7 cellular contexts compared by ENCODE assay signal in genomic region chr1:100947816-100948215, GRCh38. TPM values are rescaled to one million over a fixed set of nuclear protein-coding genes. Genes with fewer than 3 reads are reported as not detected.
DNase-seq lines count a peak whose midpoint lies in the region; ATAC-seq and TF ChIP-seq lines count a peak whose summit lies in the region.
"Not testable (repeated sequence)": the region's sequence is repeated elsewhere in the genome, so short reads cannot be mapped to it uniquely, and the experiment has no call there.

No MANE protein-coding gene starts in this region.

- CTCF ChIA-PET in WTC11 (lab: Charles Lee) = not testable (repeated sequence)

- H2BK15ac ChIP-seq in H9 (ENCODE audit: low read depth, low read length) = not testable (repeated sequence)

- not testable (repeated sequence) for H3K4me2 ChIP-seq in H9 (ENCODE audit: insufficient read depth, insufficient read length, low read length)

- not testable (repeated sequence) for H3K56ac ChIP-seq in H9 (ENCODE audit: insufficient read length, low read depth, low read length)

- H3K4me3 ChIP-seq in CD4-positive, CD25-positive, alpha-beta regulatory T cell (ENCODE audit: low read depth, low read length) = not testable (repeated sequence)

- peak overlapping the region in 2 of 3 donors; percentile 20 to 45 for H3K27ac Mint-ChIP-seq in CD4-positive, CD25-positive, alpha-beta regulatory T cell
- H3K27ac Mint-ChIP-seq in H9 (peak overlapping the region in 2 of 3 experiments; percentile 14 to 41; a peak in 1 of 7 replicates), WTC11 (0 out of 2 replicates have a peak overlapping the region, but pooled peaks have one; percentile 10), memory B cell (peak overlapping the region; percentile 67)
- not testable (repeated sequence) for H3K27ac Mint-ChIP-seq in activated naive CD4-positive, alpha-beta T cell treated with anti-CD3 and anti-CD28 coated beads, Interleukin-2, amount 50 U/mL, for 24 hours
- peak overlapping the region; percentile 91 for H3K27ac Mint-ChIP-seq in central memory CD8-positive, alpha-beta T cell (ENCODE audit: low read depth)
- H3K27ac Mint-ChIP-seq in stimulated activated memory B cell treated with anti-CD40 and anti-IgM and Interleukin-4, amounts not matched to agents 10 μg/mL and 1 μg/mL and 100 μg/mL, for 72 hours = peak overlapping the region; percentile 81

- H3K36me3 ChIP-seq in CD4-positive, CD25-positive, alpha-beta regulatory T cell (ENCODE audit: control insufficient read depth, insufficient read depth, low read length) = peaks cover 16% of the 10 kb centered on the region

- H3K79me1 ChIP-seq in H9 (ENCODE audit: insufficient read depth, low read depth, low read length, poor library complexity, severe bottlenecking) = not testable (repeated sequence)

- not testable (repeated sequence) for H2BK5ac ChIP-seq in H9 (ENCODE audit: insufficient read length, low read length)

- H3K4me3 Mint-ChIP-seq in CD4-positive, CD25-positive, alpha-beta regulatory T cell; H9; WTC11; memory B cell; stimulated activated memory B cell treated with anti-CD40 and anti-IgM and Interleukin-4, amounts not matched to agents 10 μg/mL and 1 μg/mL and 100 μg/mL, for 72 hours: not testable (repeated sequence)
- H3K4me3 Mint-ChIP-seq in activated naive CD4-positive, alpha-beta T cell treated with anti-CD3 and anti-CD28 coated beads, Interleukin-2, amount 50 U/mL, for 24 hours = peak overlapping the region; percentile 6
- peak overlapping the region; percentile 35 for H3K4me3 Mint-ChIP-seq in central memory CD8-positive, alpha-beta T cell

- no CpG with 5 or more reads among the region's 3 CpGs for WGBS in H9 (ENCODE audit: extremely low coverage, insufficient read length, low lambda C conversion rate)

- H4K8ac ChIP-seq in H9 (replicated peaks; ENCODE audit: insufficient read length, low read depth, low read length) = not testable (repeated sequence)

- not testable (repeated sequence) for H3K9ac ChIP-seq in H9 (ENCODE audit: extremely low read depth, insufficient read length, low read length)

- H3K27me3 Mint-ChIP-seq in CD4-positive, CD25-positive, alpha-beta regulatory T cell; H9 (ENCODE audit: low read depth); WTC11 (ENCODE audit: low read depth); activated naive CD4-positive, alpha-beta T cell treated with anti-CD3 and anti-CD28 coated beads, Interleukin-2, amount 50 U/mL, for 24 hours; central memory CD8-positive, alpha-beta T cell; memory B cell; stimulated activated memory B cell treated with anti-CD40 and anti-IgM and Interleukin-4, amounts not matched to agents 10 μg/mL and 1 μg/mL and 100 μg/mL, for 72 hours: not testable (repeated sequence)

- H3K27ac ChIP-seq in CD4-positive, CD25-positive, alpha-beta regulatory T cell (ENCODE audit: insufficient read depth, low read length, poor library complexity, severe bottlenecking); H9 (ENCODE audit: insufficient read length, low read depth, low read length): not testable (repeated sequence)

- H2BK120ac ChIP-seq in H9 (ENCODE audit: low read depth, low read length, poor library complexity, severe bottlenecking) = not testable (repeated sequence)

- not testable (repeated sequence) for DNase-seq in CD4-positive, CD25-positive, alpha-beta regulatory T cell; H9; WTC11 (ENCODE audit: low spot score); central memory CD8-positive, alpha-beta T cell (ENCODE audit: low spot score in 2 of 2); memory B cell (ENCODE audit: low spot score in 2 of 2)

- H2AFZ ChIP-seq in H9 (ENCODE audit: low read length) = not testable (repeated sequence)

- not testable (repeated sequence) for H3K79me2 ChIP-seq in H9 (ENCODE audit: insufficient read depth, low read length)

- not testable (repeated sequence) for H3K23me2 ChIP-seq in H9 (ENCODE audit: insufficient read length, low read depth, low read length, poor library complexity, severe bottlenecking)

- H2BK12ac ChIP-seq in H9 (ENCODE audit: insufficient read length, low read depth, low read length) = not testable (repeated sequence)

- peaks cover 24 to 82% (median 51%) of the 10 kb centered on the region in 4 donors for H3K4me1 Mint-ChIP-seq in CD4-positive, CD25-positive, alpha-beta regulatory T cell
- H3K4me1 Mint-ChIP-seq in H9 = peaks cover 40 to 44% of the 10 kb centered on the region in 2 experiments
- peaks cover 49% of the 10 kb centered on the region for H3K4me1 Mint-ChIP-seq in WTC11
- H3K4me1 Mint-ChIP-seq in activated naive CD4-positive, alpha-beta T cell treated with anti-CD3 and anti-CD28 coated beads, Interleukin-2, amount 50 U/mL, for 24 hours = peaks cover 90% of the 10 kb centered on the region
- peaks cover 59% of the 10 kb centered on the region for H3K4me1 Mint-ChIP-seq in central memory CD8-positive, alpha-beta T cell
- peaks cover 38% of the 10 kb centered on the region for H3K4me1 Mint-ChIP-seq in memory B cell
- peaks cover 78% of the 10 kb centered on the region for H3K4me1 Mint-ChIP-seq in stimulated activated memory B cell treated with anti-CD40 and anti-IgM and Interleukin-4, amounts not matched to agents 10 μg/mL and 1 μg/mL and 100 μg/mL, for 72 hours

- not testable (repeated sequence) for TF ChIP-seq CTCF in H9 (conservative IDR thresholded peaks at IDR 0.05); WTC11 (IDR thresholded peaks at IDR 0.05)

- H3K4ac ChIP-seq in H9 (ENCODE audit: low read depth, low read length) = not testable (repeated sequence)

- ATAC-seq in CD4-positive, CD25-positive, alpha-beta regulatory T cell (ENCODE audit: low read depth in 2 of 2); WTC11; central memory CD8-positive, alpha-beta T cell (replicated peaks; ENCODE audit: extremely low read depth, poor library complexity, severe bottlenecking); memory B cell (ENCODE audit: low read depth); stimulated activated memory B cell treated with anti-CD40 and anti-IgM and Interleukin-4, amounts not matched to agents 10 μg/mL and 1 μg/mL and 100 μg/mL, for 72 hours: not testable (repeated sequence)

- not testable (repeated sequence) for H4K20me1 ChIP-seq in H9 (ENCODE audit: control insufficient read depth, insufficient read depth, insufficient read length)

- H2AK5ac ChIP-seq in H9 (ENCODE audit: insufficient read length, low read length) = not testable (repeated sequence)

- peaks cover 16 to 30% of the 10 kb centered on the region in 2 experiments for H3K9me3 ChIP-seq in CD4-positive, CD25-positive, alpha-beta regulatory T cell (ENCODE audit: control insufficient read depth in 2 of 2, low read length in 2 of 2)
- not testable (repeated sequence) for H3K9me3 ChIP-seq in H9 (ENCODE audit: control insufficient read depth, low read depth, low read length)

- H3K27me3 ChIP-seq in CD4-positive, CD25-positive, alpha-beta regulatory T cell (ENCODE audit: control insufficient read depth, insufficient read depth, low read length); H9 (ENCODE audit: insufficient read depth, low read length): not testable (repeated sequence)

- H3K9me3 Mint-ChIP-seq in CD4-positive, CD25-positive, alpha-beta regulatory T cell = peaks cover 3 to 64% (median 30%) of the 10 kb centered on the region in 7 donors
- peaks cover 19 to 26% of the 10 kb centered on the region in 2 experiments for H3K9me3 Mint-ChIP-seq in H9
- H3K9me3 Mint-ChIP-seq in WTC11 = peaks cover 34% of the 10 kb centered on the region
- peaks cover 30% of the 10 kb centered on the region for H3K9me3 Mint-ChIP-seq in activated naive CD4-positive, alpha-beta T cell treated with anti-CD3 and anti-CD28 coated beads, Interleukin-2, amount 50 U/mL, for 24 hours
- H3K9me3 Mint-ChIP-seq in central memory CD8-positive, alpha-beta T cell = peaks cover 32% of the 10 kb centered on the region
- H3K9me3 Mint-ChIP-seq in memory B cell = peaks cover 17% of the 10 kb centered on the region
- H3K9me3 Mint-ChIP-seq in stimulated activated memory B cell treated with anti-CD40 and anti-IgM and Interleukin-4, amounts not matched to agents 10 μg/mL and 1 μg/mL and 100 μg/mL, for 72 hours = peaks cover 17% of the 10 kb centered on the region

- not testable (repeated sequence) for H2BK20ac ChIP-seq in H9 (ENCODE audit: low read depth, low read length, poor library complexity, severe bottlenecking)

- not testable (repeated sequence) for H3K23ac ChIP-seq in H9 (ENCODE audit: insufficient read length, low read depth, low read length)

- POLR2A ChIA-PET in WTC11 (lab: Charles Lee) = not testable (repeated sequence)

- H3K36me3 Mint-ChIP-seq in CD4-positive, CD25-positive, alpha-beta regulatory T cell = peaks cover 69% of the 10 kb centered on the region
- H3K36me3 Mint-ChIP-seq in H9 (ENCODE audit: insufficient read depth in 1 of 3, low read depth in 3 of 3) = peaks cover 50 to 54% (median 53%) of the 10 kb centered on the region in 3 experiments
- peaks cover 58% of the 10 kb centered on the region for H3K36me3 Mint-ChIP-seq in WTC11
- peaks cover 73% of the 10 kb centered on the region for H3K36me3 Mint-ChIP-seq in activated naive CD4-positive, alpha-beta T cell treated with anti-CD3 and anti-CD28 coated beads, Interleukin-2, amount 50 U/mL, for 24 hours
- H3K36me3 Mint-ChIP-seq in central memory CD8-positive, alpha-beta T cell (ENCODE audit: insufficient read depth) = peaks cover 17% of the 10 kb centered on the region
- peaks cover 60% of the 10 kb centered on the region for H3K36me3 Mint-ChIP-seq in memory B cell
- H3K36me3 Mint-ChIP-seq in stimulated activated memory B cell treated with anti-CD40 and anti-IgM and Interleukin-4, amounts not matched to agents 10 μg/mL and 1 μg/mL and 100 μg/mL, for 72 hours = peaks cover 83% of the 10 kb centered on the region

- not testable (repeated sequence) for H3K18ac ChIP-seq in H9 (ENCODE audit: insufficient read length, low read depth, low read length)

- H4K5ac ChIP-seq in H9 (ENCODE audit: insufficient read length, low read depth, low read length) = not testable (repeated sequence)

- H3K4me1 ChIP-seq in CD4-positive, CD25-positive, alpha-beta regulatory T cell (ENCODE audit: control insufficient read depth, insufficient read depth, low read length, poor library complexity, severe bottlenecking) = peaks cover 38% of the 10 kb centered on the region
- peaks cover 11% of the 10 kb centered on the region; the same call in 1 of the 2 replicates for H3K4me1 ChIP-seq in H9 (ENCODE audit: insufficient read depth, low read length)

- not testable (repeated sequence) for H3K14ac ChIP-seq in H9 (ENCODE audit: insufficient read depth, low read length)

- not testable (repeated sequence) for H3T11ph ChIP-seq in H9 (ENCODE audit: low read length)

- H4K91ac ChIP-seq in H9 (ENCODE audit: insufficient read length, low read depth, low read length) = not testable (repeated sequence)

RNA-seq across cellular contexts. Expression of gene SLC30A7, which starts 51.9 kb away (rescaled TPM):
- 29.1 TPM for total RNA-seq in CD4-positive, CD25-positive, alpha-beta regulatory T cell
- polyA plus RNA-seq in CD4-positive, CD25-positive, alpha-beta regulatory T cell = 10 to 100 TPM; 12.8 to 16.8 (median 13.9) TPM
- 25.6 and 26.6 TPM in 2 replicates for total RNA-seq in H9 (2021)
- 17.2 to 20.7 TPM (median 18.6 TPM) in 3 replicates for total RNA-seq in WTC11 (2021)

RNA-seq across cellular contexts. Expression of gene EXTL2, which starts 53.2 kb away (rescaled TPM):
- total RNA-seq in CD4-positive, CD25-positive, alpha-beta regulatory T cell = 1.6 TPM
- polyA plus RNA-seq in CD4-positive, CD25-positive, alpha-beta regulatory T cell = 1 to 10 TPM in 2 of 4 donors, under 1 TPM in 2; 0.91 to 2.7 (median 1.3) TPM
- total RNA-seq in H9 (2021) (36.3 and 37.9 TPM in 2 replicates), WTC11 (2021) (36.4 to 41.0 TPM (median 37.8 TPM) in 3 replicates)

Comparison
In these comparisons a context has a peak if more than half of its experiments do, and no peak if none do; other contexts are left out.
1. RNA of gene EXTL2, which starts 53.2 kb away (total RNA-seq): 36.4 to 41.0 TPM in WTC11 and 36.3 to 37.9 TPM in H9; 1.6 TPM in CD4-positive, CD25-positive, alpha-beta regulatory T cell (single experiment); every median in the first group is over 10 times any median in the second.